Comparison of ENCODE assay signal across 23 cellular contexts in genomic region chr11:11571893-11572292, GRCh38. TPM values are rescaled to one million over a fixed set of nuclear protein-coding genes. Genes with fewer than 3 reads are reported as not detected.
A peak's percentile ranks its signal among the peaks of the same experiment; 100 is the strongest.
DNase-seq lines count a peak whose midpoint lies in the region; ATAC-seq, FAIRE-seq and TF ChIP-seq lines count a peak whose summit lies in the region.
"Had no signal": no experiment of that assay in that cellular context is flagged by ENCODE, and none has a peak within 500 bp of the region (broad histone marks: within the 10 kb centered on the region; RNA-seq: fewer than 3 reads in every experiment).

No MANE protein-coding gene starts in this region.

- TF ChIP-seq EP300 in A549 (IDR thresholded peaks at IDR 0.05), result no peak

- no peak overlapping the region for H3K4me3 Mint-ChIP-seq in naive thymus-derived CD8-positive, alpha-beta T cell
- H3K4me3 Mint-ChIP-seq: CD4-positive, CD25-positive, alpha-beta regulatory T cell had no signal

- H3K14ac ChIP-seq in neuronal stem cell (ENCODE audit: low read length), result no peak overlapping the region

- H3K4me2 ChIP-seq in A549, result no peak overlapping the region
- H3K4me2 ChIP-seq in neuronal stem cell (ENCODE audit: insufficient read depth, low read length, poor library complexity, severe bottlenecking), result no peak overlapping the region
- H3K4me2 ChIP-seq: BLaER1, PC-9 had no signal

- H2BK120ac ChIP-seq in neuronal stem cell (ENCODE audit: low read depth, low read length), result no peak overlapping the region

- H3K36me3 Mint-ChIP-seq in naive thymus-derived CD8-positive, alpha-beta T cell, result no peaks in the 10 kb centered on the region
- H3K36me3 Mint-ChIP-seq: CD4-positive, CD25-positive, alpha-beta regulatory T cell had no signal

- WGBS in A549 (ENCODE audit: missing lambda C conversion rate), result 94% methylated on average over 7 of the region's 7 CpGs
- no CpG with 5 or more reads among the region's 7 CpGs for WGBS in neuronal stem cell (ENCODE audit: extremely low coverage in 2 of 2, insufficient read length in 2 of 2, insufficient replicate concordance in 1 of 2), 2 donors

- H4K91ac ChIP-seq in neuronal stem cell (ENCODE audit: low read depth, low read length, poor library complexity), result no peak overlapping the region

- H3K9ac ChIP-seq in neuronal stem cell (ENCODE audit: low read depth, low read length, poor library complexity), result no peak overlapping the region
- H3K9ac ChIP-seq in colonic mucosa (ENCODE audit: low read depth in 2 of 2, low read length in 2 of 2), result no peak overlapping the region
- H3K9ac ChIP-seq: BLaER1 had no signal

- H4K8ac ChIP-seq in neuronal stem cell (ENCODE audit: low read depth, low read length), result peak overlapping the region; percentile 29

- TF ChIP-seq CTCF in A549 (IDR thresholded peaks at IDR 0.05) (no peak), RWPE2 (IDR thresholded peaks at IDR 0.05; ENCODE audit: poor library complexity, severe bottlenecking) (no peak), colonic mucosa (IDR thresholded peaks at IDR 0.05) (no peak)

- no peak overlapping the region for H2AFZ ChIP-seq in neuronal stem cell (ENCODE audit: low read length)
- H2AFZ ChIP-seq: PC-9 had no signal

- ATAC-seq in A549, result no peak
- no peak for ATAC-seq in RWPE2 (ENCODE audit: low read depth)
- peak; percentile 22 for ATAC-seq in esophagus mucosa
- no peak for ATAC-seq in naive thymus-derived CD8-positive, alpha-beta T cell
- no peak for ATAC-seq in GM18511 (IDR thresholded peaks at IDR 0.05; ENCODE audit: unreplicated experiment)

- no peak for DNase-seq in A549 (ENCODE audit: low read depth in 1 of 2, low spot score in 1 of 2)
- DNase-seq in RWPE2 (ENCODE audit: low spot score), result peak; percentile 35
- no peak for DNase-seq in neuronal stem cell (ENCODE audit: low spot score)
- no peak for DNase-seq in colonic mucosa
- DNase-seq in naive thymus-derived CD8-positive, alpha-beta T cell, result no peak
- no peak for DNase-seq in amniotic stem cell (lab: John Stamatoyannopoulos, UW)
- DNase-seq: 8988T; CD4-positive, CD25-positive, alpha-beta regulatory T cell; GOT3; HCEC 1CT; NCI-H1048; NCI-H1417; NCI-H1694; NCI-H2029 treated with DMSO at 0.1 percent for 48 hours; NCI-H526 treated with DMSO at 0.1 percent for 48 hours; PC-9; Right ventricle myocardium superior had no signal

- POLR2A ChIA-PET in A549 (lab: Yijun Ruan, JAX), result no interaction called here
- POLR2A ChIA-PET in naive thymus-derived CD8-positive, alpha-beta T cell (lab: Charles Lee), result no interaction called here

- no peak for FAIRE-seq in A549 (lab: Jason Lieb, UNC)
- FAIRE-seq: D721Med, GM18507 had no signal

- no peak for TF ChIP-seq RAD21 in A549 (conservative IDR thresholded peaks at IDR 0.05 in 1 of 2, IDR thresholded peaks at IDR 0.05 in 1 of 2)

- H3K27ac ChIP-seq in A549 (peak overlapping the region in 1 of 2 experiments; percentile 27; a peak in 1 of 6 replicates), RWPE2 (ENCODE audit: poor library complexity, severe bottlenecking) (no peak overlapping the region), neuronal stem cell (replicated peaks; ENCODE audit: low read length) (no peak overlapping the region), colonic mucosa (no peak overlapping the region)
- H3K27ac ChIP-seq: BLaER1, PC-9 had no signal

- H3K9me3 ChIP-seq in A549, result no peaks in the 10 kb centered on the region
- H3K9me3 ChIP-seq in RWPE2 (ENCODE audit: severe bottlenecking), result no peaks in the 10 kb centered on the region
- H3K9me3 ChIP-seq in neuronal stem cell (replicated peaks in 1 of 2; ENCODE audit: control insufficient read depth in 2 of 2, insufficient read depth in 1 of 2, low read depth in 1 of 2, low read length in 2 of 2), result no peaks in the 10 kb centered on the region
- no peaks in the 10 kb centered on the region for H3K9me3 ChIP-seq in colonic mucosa
- H3K9me3 ChIP-seq: BLaER1 had no signal

- H2BK5ac ChIP-seq in neuronal stem cell (ENCODE audit: low read length), result no peak overlapping the region

- intact Hi-C loops in colonic mucosa (cut with DNase I), result no loop called here

- H2AK5ac ChIP-seq in neuronal stem cell (ENCODE audit: low read depth, low read length), result peak overlapping the region; percentile 43

- H3K4me3 ChIP-seq in A549, result no peak overlapping the region
- H3K4me3 ChIP-seq in RWPE2 (ENCODE audit: severe bottlenecking), result no peak overlapping the region
- no peak overlapping the region for H3K4me3 ChIP-seq in neuronal stem cell (ENCODE audit: low read length in 2 of 2)
- H3K4me3 ChIP-seq in colonic mucosa, result no peak overlapping the region
- H3K4me3 ChIP-seq: BLaER1, PC-9 had no signal

- no peak overlapping the region for H2BK12ac ChIP-seq in neuronal stem cell (ENCODE audit: low read length)

- no peak overlapping the region for H3K18ac ChIP-seq in neuronal stem cell (ENCODE audit: low read length)

- H3K27me3 Mint-ChIP-seq in naive thymus-derived CD8-positive, alpha-beta T cell, result peaks cover 2 to 18% (median 8%) of the 10 kb centered on the region in 5 donors
- H3K27me3 Mint-ChIP-seq: CD4-positive, CD25-positive, alpha-beta regulatory T cell had no signal

- H3K4me1 ChIP-seq in A549 (peaks cover 10% of the 10 kb centered on the region; the same call in 1 of the 3 replicates), RWPE2 (ENCODE audit: insufficient read depth, poor library complexity, severe bottlenecking) (peaks cover 25% of the 10 kb centered on the region), neuronal stem cell (ENCODE audit: control insufficient read depth in 2 of 2, insufficient read depth in 1 of 2, low read depth in 1 of 2, low read length in 2 of 2) (peaks cover 0 to 2% of the 10 kb centered on the region in 2 donors), colonic mucosa (no peaks in the 10 kb centered on the region)

- H3K79me1 ChIP-seq in neuronal stem cell (ENCODE audit: low read depth, low read length), result no peaks in the 10 kb centered on the region

- CTCF ChIA-PET in A549 (lab: Yijun Ruan, JAX), result interaction anchor here (1.4 kb wide), 1 partner anchor 544 kb away, joined by 5 read pairs; no protein-coding TSS in a partner anchor

- no peak overlapping the region for H3K23ac ChIP-seq in neuronal stem cell (ENCODE audit: low read depth, low read length, poor library complexity)

- H3K27me3 ChIP-seq in RWPE2 (ENCODE audit: insufficient read depth, poor library complexity, severe bottlenecking), result no peaks in the 10 kb centered on the region
- no peaks in the 10 kb centered on the region for H3K27me3 ChIP-seq in neuronal stem cell (ENCODE audit: control insufficient read depth in 3 of 3, insufficient read depth in 3 of 3, low read depth in 1 of 3, low read length in 3 of 3)
- no peaks in the 10 kb centered on the region for H3K27me3 ChIP-seq in colonic mucosa
- H3K27me3 ChIP-seq: BLaER1 had no signal

- H3K4me1 Mint-ChIP-seq in naive thymus-derived CD8-positive, alpha-beta T cell, result peaks cover 0 to 6% (median 1%) of the 10 kb centered on the region in 4 donors
- H3K4me1 Mint-ChIP-seq: CD4-positive, CD25-positive, alpha-beta regulatory T cell had no signal

- TF ChIP-seq POLR2A in A549 (IDR thresholded peaks at IDR 0.05; ENCODE audit: low read length), result no peak

- no peak overlapping the region for H3K27ac Mint-ChIP-seq in naive thymus-derived CD8-positive, alpha-beta T cell
- H3K27ac Mint-ChIP-seq: CD4-positive, CD25-positive, alpha-beta regulatory T cell had no signal

- no peaks in the 10 kb centered on the region for H3K9me3 Mint-ChIP-seq in naive thymus-derived CD8-positive, alpha-beta T cell
- H3K9me3 Mint-ChIP-seq: CD4-positive, CD25-positive, alpha-beta regulatory T cell had no signal

- H3K4ac ChIP-seq in neuronal stem cell (ENCODE audit: low read length), result no peak overlapping the region

- H3K36me3 ChIP-seq in RWPE2 (ENCODE audit: low read depth) (no peaks in the 10 kb centered on the region), neuronal stem cell (replicated peaks in 1 of 2; ENCODE audit: control insufficient read depth in 2 of 2, insufficient read depth in 2 of 2, low read length in 2 of 2) (no peaks in the 10 kb centered on the region), colonic mucosa (no peaks in the 10 kb centered on the region)
- H3K36me3 ChIP-seq: BLaER1 had no signal

- no peak overlapping the region for H2BK15ac ChIP-seq in neuronal stem cell (ENCODE audit: low read length)

TF ChIP-seq in A549, 52 proteins besides CTCF, POLR2A, EP300 and RAD21:
- TF ChIP-seq MAFK (IDR thresholded peaks at IDR 0.05; ENCODE audit: partially characterized antibody) (peak; percentile 35), HMGXB4 (CRISPR knock-in tag; IDR thresholded peaks at IDR 0.05; ENCODE audit: borderline replicate concordance) (no peak)

RNA-seq across cellular contexts. Expression of gene GALNT18, which starts 49.9 kb away (rescaled TPM):
- polyA plus RNA-seq in A549 (2011; rRNA removed), result 6.7 TPM in 2 replicates
- polyA plus RNA-seq in A549 (2012; cell fraction: cytosol; rRNA removed), result 19.0 and 21.8 TPM in 2 replicates
- polyA plus RNA-seq in A549 (2012; cell fraction: nucleus; rRNA removed), result 25.0 and 26.9 TPM in 2 replicates
- 15.9 to 20.8 TPM (median 16.1 TPM) in 3 replicates for polyA plus RNA-seq in A549 (2017; fragmentation: RNase III; extraction: RNeasy Plus Mini Kit Qiagen cat#74134 plus additional on column Dnase treatment)
- polyA minus RNA-seq in A549 (2011; rRNA and poly(A)+ RNA removed), result 7.8 and 10.3 TPM in 2 replicates
- total RNA-seq in esophagus mucosa, result 9.4 TPM
- polyA plus RNA-seq in neuronal stem cell (2013, experiment 1 of 2), result 1.2 TPM
- polyA plus RNA-seq in neuronal stem cell (2013, experiment 2 of 2), result 1.3 TPM
- 1 to 10 TPM; 3.6 to 8.3 TPM for total RNA-seq in colonic mucosa
- not detected for total RNA-seq in naive thymus-derived CD8-positive, alpha-beta T cell
- not detected for polyA plus RNA-seq in naive thymus-derived CD8-positive, alpha-beta T cell
- total RNA-seq: CD4-positive, CD25-positive, alpha-beta regulatory T cell; G401; PC-9 had no signal
